9 cellular contexts compared by ENCODE assay signal in the genomic region with DNA sequence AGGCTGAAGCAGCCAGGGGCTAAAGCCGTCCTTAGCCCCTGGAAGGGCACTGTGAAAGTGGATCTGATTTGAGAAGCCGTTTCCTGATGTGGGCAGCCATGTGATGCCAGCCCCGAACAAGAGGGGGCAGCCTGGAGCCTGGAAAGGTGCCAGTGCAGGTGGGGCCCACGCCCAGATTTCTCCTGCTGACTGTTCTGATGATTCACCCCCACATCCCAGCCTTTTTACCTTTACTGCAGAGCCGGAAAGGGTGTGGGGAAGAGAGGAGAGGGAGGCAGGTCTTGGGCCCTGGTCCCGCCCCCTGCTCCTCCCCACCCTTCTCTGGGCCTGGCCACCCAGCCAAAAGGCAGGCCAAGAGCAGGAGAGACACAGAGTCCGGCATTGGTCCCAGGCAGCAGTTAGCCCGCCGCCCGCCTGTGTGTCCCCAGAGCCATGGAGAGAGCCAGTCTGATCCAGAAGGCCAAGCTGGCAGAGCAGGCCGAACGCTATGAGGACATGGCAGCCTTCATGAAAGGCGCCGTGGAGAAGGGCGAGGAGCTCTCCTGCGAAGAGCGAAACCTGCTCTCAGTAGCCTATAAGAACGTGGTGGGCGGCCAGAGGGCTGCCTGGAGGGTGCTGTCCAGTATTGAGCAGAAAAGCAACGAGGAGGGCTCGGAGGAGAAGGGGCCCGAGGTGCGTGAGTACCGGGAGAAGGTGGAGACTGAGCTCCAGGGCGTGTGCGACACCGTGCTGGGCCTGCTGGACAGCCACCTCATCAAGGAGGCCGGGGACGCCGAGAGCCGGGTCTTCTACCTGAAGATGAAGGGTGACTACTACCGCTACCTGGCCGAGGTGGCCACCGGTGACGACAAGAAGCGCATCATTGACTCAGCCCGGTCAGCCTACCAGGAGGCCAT. TPM values are rescaled to one million over a fixed set of nuclear protein-coding genes. Genes with fewer than 3 reads are reported as not detected.
A peak's percentile ranks its signal among the peaks of the same experiment; 100 is the strongest.
DNase-seq lines count a peak whose midpoint lies in the region; ATAC-seq and TF ChIP-seq lines count a peak whose summit lies in the region.
"Had no signal": no experiment of that assay in that cellular context is flagged by ENCODE, and none has a peak within 500 bp of the region (broad histone marks: within the 10 kb centered on the region; RNA-seq: fewer than 3 reads in every experiment).

A gene (plus strand): TSS at position 369 of the 896 bp plus-strand sequence. CDS start 64 bp downstream, at position 433.

- peak; percentile 99 for DNase-seq in Caki2 (ENCODE audit: low read depth)
- DNase-seq in T-helper 1 cell: peak in 3 of 5 donors; percentile 31 to 65 (median 40)
- peak; percentile 99 for DNase-seq in mammary epithelial cell
- peak in 1 of 2 experiments; percentile 53 for DNase-seq in mesothelial cell of epicardium (ENCODE audit: low spot score in 2 of 2, unreplicated experiment in 2 of 2)

- H3K4me1 ChIP-seq in KMS-11 (ENCODE audit: low read depth, poor library complexity, severe bottlenecking) (peaks cover 14% of the 10 kb centered on the region), mammary epithelial cell (ENCODE audit: insufficient read depth, low read length) (peaks cover 55% of the 10 kb centered on the region), thymus (ENCODE audit: control insufficient read depth, insufficient read depth, low read length) (peaks cover 3% of the 10 kb centered on the region)

- CTCF ChIA-PET in mammary epithelial cell (lab: Charles Lee; ENCODE audit: low non-redundant PET): interaction anchor here (0.8 kb wide), 1 partner anchor 31 kb away, joined by 3 read pairs; no protein-coding TSS in a partner anchor

- TF ChIP-seq CTCF in KMS-11 (conservative IDR thresholded peaks at IDR 0.05; ENCODE audit: low read depth, low read length) (peak; percentile 46; the same call in 1 of the 2 replicates), mammary epithelial cell (conservative IDR thresholded peaks at IDR 0.05 in 1 of 2, IDR thresholded peaks at IDR 0.05 in 1 of 2; ENCODE audit: extremely low read depth in 1 of 2, insufficient read depth in 1 of 2, low read depth in 1 of 2, low read length in 2 of 2) (peak; percentile 88 to 94), mesothelial cell of epicardium (IDR thresholded peaks at IDR 0.05; ENCODE audit: unreplicated experiment) (peak; percentile 18)

- H3K9ac ChIP-seq in KMS-11: peak within 1 kb of the TSS; percentile 96; the same call in 1 of the 2 replicates
- H3K9ac ChIP-seq in mammary epithelial cell (ENCODE audit: insufficient read depth, low read length): peak within 1 kb of the TSS; percentile 99

- intact Hi-C loops in mammary epithelial cell (cut with micrococcal nuclease): loop anchor here (2.0 to 5.0 kb wide), 3 partner anchors 14 to 166 kb away; a partner anchor contains a TSS

- in situ Hi-C loops in Caki2 (cut with HindIII; ENCODE audit: low pct_unique_long_range_greater_than_20kb, low sequenced_read_pairs): no loop called here
- in situ Hi-C loops in mammary epithelial cell (cut with MboI; ENCODE audit: low sequenced_read_pairs in 2 of 2): no loop called here

- no peaks in the 10 kb centered on the region for H3K36me3 Mint-ChIP-seq in mesothelial cell of epicardium

- WGBS in mammary epithelial cell (ENCODE audit: low coverage, missing lambda C conversion rate): 2% methylated on average over 17 of the region's 37 CpGs
- WGBS in thymus: 91% methylated on average over 37 of the region's 37 CpGs

- no peaks in the 10 kb centered on the region for H3K9me3 ChIP-seq in mammary epithelial cell (replicated peaks; ENCODE audit: insufficient read depth, low read length)
- no peaks in the 10 kb centered on the region for H3K9me3 ChIP-seq in thymus (ENCODE audit: control insufficient read depth)
- H3K9me3 ChIP-seq: SJSA1 had no signal

- H3K9me3 Mint-ChIP-seq in mesothelial cell of epicardium: no peaks in the 10 kb centered on the region

- dilution Hi-C loops in mammary epithelial cell (cut with HindIII; ENCODE audit: low sequenced_read_pairs): no loop called here

- H3K27ac ChIP-seq in KMS-11 (peak within 1 kb of the TSS; percentile 98; the same call in 1 of the 2 replicates), mammary epithelial cell (ENCODE audit: insufficient read depth, low read depth, low read length) (peak within 1 kb of the TSS; percentile 98), thymus (ENCODE audit: low read depth) (peak within 1 kb of the TSS; percentile 88)

- H3K4me3 ChIP-seq in KMS-11 (IDR thresholded peaks at IDR 0.05; ENCODE audit: insufficient read depth, low read depth, low read length): no peak within 1 kb of the TSS
- H3K4me3 ChIP-seq in mammary epithelial cell (replicated peaks in 1 of 3; ENCODE audit: insufficient read depth in 1 of 3, low read depth in 2 of 3, low read length in 3 of 3): peak within 1 kb of the TSS; percentile 53 to 99 (median 82)
- H3K4me3 ChIP-seq in thymus (ENCODE audit: low read length): peak within 1 kb of the TSS; percentile 74

- no peaks in the 10 kb centered on the region for H4K20me1 ChIP-seq in KMS-11 (ENCODE audit: insufficient read depth)
- H4K20me1 ChIP-seq in mammary epithelial cell (ENCODE audit: insufficient read depth, low read length): no peaks in the 10 kb centered on the region

- H3K79me2 ChIP-seq in KMS-11 (ENCODE audit: insufficient read depth, low read depth): no peaks in the 10 kb centered on the region
- peaks cover 20% of the 10 kb centered on the region for H3K79me2 ChIP-seq in mammary epithelial cell (ENCODE audit: insufficient read depth, low read length)

- ATAC-seq in GM21529 (IDR thresholded peaks at IDR 0.05; ENCODE audit: unreplicated experiment) (no peak), HG03571 (IDR thresholded peaks at IDR 0.05; ENCODE audit: unreplicated experiment) (no peak)

- H3K36me3 ChIP-seq in KMS-11 (ENCODE audit: insufficient read depth) (no peaks in the 10 kb centered on the region), mammary epithelial cell (ENCODE audit: insufficient read depth, low read length) (peaks cover 4% of the 10 kb centered on the region), thymus (ENCODE audit: control insufficient read depth, insufficient read depth) (no peaks in the 10 kb centered on the region)
- H3K36me3 ChIP-seq: SJSA1 had no signal

- BruUV-seq in mammary epithelial cell (replicated peaks; lab: Mats Ljungman, UMichigan): TSS peak; percentile 84

- H3K27ac Mint-ChIP-seq in mesothelial cell of epicardium: peak within 1 kb of the TSS; percentile 48

- H3K27me3 Mint-ChIP-seq in mesothelial cell of epicardium (ENCODE audit: low read depth): no peaks in the 10 kb centered on the region

- H2AFZ ChIP-seq in KMS-11 (ENCODE audit: low read depth) (peak within 1 kb of the TSS; percentile 92; the same call in 1 of the 2 replicates), mammary epithelial cell (ENCODE audit: low read depth, low read length) (no peak within 1 kb of the TSS)

- no peaks in the 10 kb centered on the region for H3K27me3 ChIP-seq in KMS-11 (ENCODE audit: insufficient read depth, low read depth)
- H3K27me3 ChIP-seq in mammary epithelial cell (ENCODE audit: insufficient read depth, low read length): no peaks in the 10 kb centered on the region
- no peaks in the 10 kb centered on the region for H3K27me3 ChIP-seq in thymus (ENCODE audit: control insufficient read depth, insufficient read depth)
- H3K27me3 ChIP-seq: SJSA1 had no signal

- peak within 1 kb of the TSS; percentile 85 for H3K4me3 Mint-ChIP-seq in mesothelial cell of epicardium

- H3K4me1 Mint-ChIP-seq in mesothelial cell of epicardium: peaks cover 23% of the 10 kb centered on the region

- H3K4me2 ChIP-seq in KMS-11 (peak within 1 kb of the TSS; percentile 90), mammary epithelial cell (ENCODE audit: insufficient read depth, low read depth, low read length) (peak within 1 kb of the TSS; percentile 74)

RNA-seq across cellular contexts. Expression of the gene that starts here (rescaled TPM):
- total RNA-seq in Caki2 (2014; rRNA removed; shearing (Covaris generic); ENCODE audit: low replicate concordance): 211 and 262 TPM in 2 replicates
- total RNA-seq in mammary epithelial cell (1,000 to 10,000 TPM; 1,135 to 2,555 TPM), mesothelial cell of epicardium (2.7 to 4.4 TPM (median 3.8 TPM) in 3 replicates)
- polyA plus RNA-seq in mammary epithelial cell (2,641 TPM), thymus (191 TPM)
- polyA minus RNA-seq in mammary epithelial cell: 1,141 TPM

Comparison
In these comparisons a context has a peak if more than half of its experiments do, and no peak if none do; other contexts are left out.
1. RNA of the gene that starts here (total RNA-seq): 1,135 to 2,555 TPM in mammary epithelial cell and 211 to 262 TPM in Caki2; 2.7 to 4.4 TPM in mesothelial cell of epicardium; every median in the first group is over 10 times any median in the second.
2. RNA of the gene that starts here (polyA plus RNA-seq): 2,641 TPM in mammary epithelial cell (single experiment); 191 TPM in thymus (single experiment); every median in the first group is over 10 times any median in the second.
3. CTCF ChIP-seq: peak in every context shown above with its lines; median percentile 91 in mammary epithelial cell; 46 in KMS-11; 18 in mesothelial cell of epicardium.
4. Peak in every context shown above with its lines, with median percentiles within 50 percentile points of each other: H3K27ac ChIP-seq.